Comparison of ENCODE assay signal across 8 cellular contexts in genomic region chr6:41733707-41734665, GRCh38. TPM values are rescaled to one million over a fixed set of nuclear protein-coding genes. Genes with fewer than 3 reads are reported as not detected.
A peak's percentile ranks its signal among the peaks of the same experiment; 100 is the strongest.
DNase-seq lines count a peak whose midpoint lies in the region; ATAC-seq and TF ChIP-seq lines count a peak whose summit lies in the region.

No MANE protein-coding gene starts in this region.

- no peaks in the 10 kb centered on the region for H3K36me3 ChIP-seq in CD8-positive, alpha-beta memory T cell (ENCODE audit: insufficient read depth, low read length)
- H3K36me3 ChIP-seq in OCI-LY7 (ENCODE audit: insufficient read depth, low read length) = no peaks in the 10 kb centered on the region
- no peaks in the 10 kb centered on the region for H3K36me3 ChIP-seq in fibroblast of lung (ENCODE audit: control insufficient read depth, insufficient read depth, low read length)
- peaks cover 0 to 4% (median 0%) of the 10 kb centered on the region in 3 experiments for H3K36me3 ChIP-seq in naive thymus-derived CD4-positive, alpha-beta T cell (ENCODE audit: control insufficient read depth in 2 of 3, insufficient read depth in 3 of 3, low read length in 3 of 3)

- H4K20me1 ChIP-seq in OCI-LY7 (ENCODE audit: insufficient read depth, low read length) (peaks cover 3% of the 10 kb centered on the region; the same call in 1 of the 2 replicates), fibroblast of lung (ENCODE audit: control insufficient read depth, extremely low read depth, insufficient read depth, low read length) (no peaks in the 10 kb centered on the region)

- TSS peak; percentile 57 for BruUV-seq in OCI-LY7 (replicated peaks; lab: Mats Ljungman, UMichigan)

- H3K4me3 Mint-ChIP-seq in CD8-positive, alpha-beta memory T cell = peak overlapping the region; percentile 37 to 94 (median 82)
- peak overlapping the region; percentile 80 for H3K4me3 Mint-ChIP-seq in activated T-helper 17 cell treated with anti-CD3 and anti-CD28 coated beads, Interleukin-2, amount 50 U/mL, for 72 hours
- peak overlapping the region; percentile 29 to 89 (median 80) for H3K4me3 Mint-ChIP-seq in naive thymus-derived CD4-positive, alpha-beta T cell

- peak overlapping the region; percentile 97 for H3K4me2 ChIP-seq in OCI-LY7 (ENCODE audit: low read length)
- H3K4me2 ChIP-seq in fibroblast of lung (ENCODE audit: extremely low read depth, insufficient read depth, low read length) = peak overlapping the region; percentile 75

- peak; percentile 70 to 78 (median 71) for DNase-seq in CD8-positive, alpha-beta memory T cell
- DNase-seq in HS-27A (ENCODE audit: low read depth) = peak; percentile 33
- DNase-seq in OCI-LY7 (ENCODE audit: low spot score) = peak; percentile 92
- DNase-seq in fibroblast of lung (ENCODE audit: low read depth in 2 of 2) = peak; percentile 58 to 67
- peak; percentile 52 to 70 (median 66) for DNase-seq in naive thymus-derived CD4-positive, alpha-beta T cell
- DNase-seq in stimulated activated naive CD4-positive, alpha-beta T cell treated with Interleukin-2 at 50 U/mL for 16 hours (lab: John Stamatoyannopoulos, UW) = peak; percentile 49

- H3K4me1 ChIP-seq in CD8-positive, alpha-beta memory T cell (ENCODE audit: insufficient read depth, low read length) = peaks cover 46% of the 10 kb centered on the region
- H3K4me1 ChIP-seq in OCI-LY7 (ENCODE audit: insufficient read depth, low read length, poor library complexity, severe bottlenecking) (peaks cover 58% of the 10 kb centered on the region), fibroblast of lung (ENCODE audit: control insufficient read depth, extremely low read depth, insufficient read depth, low read length) (peaks cover 3% of the 10 kb centered on the region)
- H3K4me1 ChIP-seq in naive thymus-derived CD4-positive, alpha-beta T cell (ENCODE audit: control insufficient read depth in 2 of 2, insufficient read depth in 2 of 2, low read length in 2 of 2) = peaks cover 38 to 52% of the 10 kb centered on the region in 2 donors

- intact Hi-C loops in OCI-LY7 (cut with micrococcal nuclease; ENCODE audit: unreplicated experiment) = loop anchor here (1.0 to 5.0 kb wide), 7 partner anchors 28 to 718 kb away; partner anchors contain the start of genes FOXP4, NFYA, OARD1 and TRERF1
- intact Hi-C loops in naive thymus-derived CD4-positive, alpha-beta T cell (cut with micrococcal nuclease) = loop anchor here (1.0 to 10.0 kb wide), 14 partner anchors 51 to 1895 kb away; partner anchors contain the start of genes USP49 (in 2 of the 2), BYSL (in 1 of the 2), CUL7 (in 1 of the 2) and DNPH1 (in 1 of the 2)

- peaks cover 0 to 1% (median 0%) of the 10 kb centered on the region in 3 donors for H3K36me3 Mint-ChIP-seq in CD8-positive, alpha-beta memory T cell
- no peaks in the 10 kb centered on the region for H3K36me3 Mint-ChIP-seq in activated T-helper 17 cell treated with anti-CD3 and anti-CD28 coated beads, Interleukin-2, amount 50 U/mL, for 72 hours (ENCODE audit: low read depth)
- no peaks in the 10 kb centered on the region for H3K36me3 Mint-ChIP-seq in naive thymus-derived CD4-positive, alpha-beta T cell

- H3K4me1 Mint-ChIP-seq in CD8-positive, alpha-beta memory T cell = peaks cover 45 to 52% (median 47%) of the 10 kb centered on the region in 3 donors
- peaks cover 18% of the 10 kb centered on the region for H3K4me1 Mint-ChIP-seq in activated T-helper 17 cell treated with anti-CD3 and anti-CD28 coated beads, Interleukin-2, amount 50 U/mL, for 72 hours
- H3K4me1 Mint-ChIP-seq in naive thymus-derived CD4-positive, alpha-beta T cell = peaks cover 14 to 43% (median 33%) of the 10 kb centered on the region in 7 donors

- H3K27ac Mint-ChIP-seq in CD8-positive, alpha-beta memory T cell = peak overlapping the region; percentile 85 to 100 (median 92)
- H3K27ac Mint-ChIP-seq in activated T-helper 17 cell treated with anti-CD3 and anti-CD28 coated beads, Interleukin-2, amount 50 U/mL, for 72 hours = peak overlapping the region; percentile 79
- H3K27ac Mint-ChIP-seq in naive thymus-derived CD4-positive, alpha-beta T cell = peak overlapping the region in 8 of 9 donors; percentile 1 to 78 (median 70)

- peak overlapping the region; percentile 58 for H3K4me3 ChIP-seq in CD8-positive, alpha-beta memory T cell (ENCODE audit: low read length)
- peak overlapping the region; percentile 91 for H3K4me3 ChIP-seq in OCI-LY7 (ENCODE audit: low read depth, low read length, poor library complexity, severe bottlenecking)
- H3K4me3 ChIP-seq in fibroblast of lung (replicated peaks in 1 of 4; ENCODE audit: control extremely low read depth in 1 of 4, insufficient read depth in 1 of 4, low read depth in 3 of 4, low read length in 4 of 4) = peak overlapping the region; percentile 56 to 74 (median 64)
- H3K4me3 ChIP-seq in naive thymus-derived CD4-positive, alpha-beta T cell (ENCODE audit: low read length) = peak overlapping the region; percentile 57

- peak overlapping the region; percentile 74 for H3K27ac ChIP-seq in CD8-positive, alpha-beta memory T cell (ENCODE audit: low read depth, low read length)
- H3K27ac ChIP-seq in OCI-LY7 (ENCODE audit: low read depth, low read length, poor library complexity, severe bottlenecking) (peak overlapping the region; percentile 94), fibroblast of lung (ENCODE audit: insufficient read depth, low read length) (peak overlapping the region; percentile 38)
- peak overlapping the region; percentile 80 for H3K27ac ChIP-seq in naive thymus-derived CD4-positive, alpha-beta T cell (ENCODE audit: low read depth, low read length)

- H3K9ac ChIP-seq in fibroblast of lung (ENCODE audit: insufficient read depth, low read length) = peak overlapping the region; percentile 16

- H3K27me3 ChIP-seq in CD8-positive, alpha-beta memory T cell (ENCODE audit: insufficient read depth, low read length, poor library complexity, severe bottlenecking) = no peaks in the 10 kb centered on the region
- no peaks in the 10 kb centered on the region for H3K27me3 ChIP-seq in fibroblast of lung (ENCODE audit: control insufficient read depth, insufficient read depth, low read length)
- no peaks in the 10 kb centered on the region for H3K27me3 ChIP-seq in naive thymus-derived CD4-positive, alpha-beta T cell (ENCODE audit: control insufficient read depth in 2 of 2, insufficient read depth in 2 of 2, low read length in 2 of 2)

- H3K79me2 ChIP-seq in OCI-LY7 (ENCODE audit: insufficient read depth, low read depth, low read length) (peaks cover 48% of the 10 kb centered on the region), fibroblast of lung (ENCODE audit: control insufficient read depth, insufficient read depth, low read length) (no peaks in the 10 kb centered on the region)

- CTCF ChIA-PET in CD8-positive, alpha-beta memory T cell (lab: Charles Lee) = interaction anchor here (0.8 to 4.9 kb wide), 14 partner anchors 8 to 370 kb away, joined by 3 to 26 read pairs (median 4); partner anchors contain the start of genes BYSL, MED20 and TOMM6
- CTCF ChIA-PET in OCI-LY7 (lab: Charles Lee; ENCODE audit: unreplicated experiment) = interaction anchor here (0.6 to 3.0 kb wide), 8 partner anchors 10 to 44 kb away, joined by 3 to 41 read pairs (median 6); no protein-coding TSS in a partner anchor
- CTCF ChIA-PET in naive thymus-derived CD4-positive, alpha-beta T cell (lab: Charles Lee) = interaction anchor here (0.6 to 2.3 kb wide), 12 partner anchors 9 to 483 kb away, joined by 3 to 12 read pairs (median 3); partner anchors contain the start of genes MRPS10 and TOMM6

- H3K27me3 Mint-ChIP-seq in CD8-positive, alpha-beta memory T cell = no peaks in the 10 kb centered on the region
- H3K27me3 Mint-ChIP-seq in activated T-helper 17 cell treated with anti-CD3 and anti-CD28 coated beads, Interleukin-2, amount 50 U/mL, for 72 hours = no peaks in the 10 kb centered on the region
- no peaks in the 10 kb centered on the region for H3K27me3 Mint-ChIP-seq in naive thymus-derived CD4-positive, alpha-beta T cell

- TF ChIP-seq CTCF in OCI-LY7 (conservative IDR thresholded peaks at IDR 0.05; ENCODE audit: low read length) (peak; percentile 34; the same call in 1 of the 2 replicates), fibroblast of lung (conservative IDR thresholded peaks at IDR 0.05 in 1 of 2, IDR thresholded peaks at IDR 0.05 in 1 of 2; ENCODE audit: low read depth in 1 of 2, low read length in 2 of 2) (no peak)

- no peaks in the 10 kb centered on the region for H3K9me2 ChIP-seq in OCI-LY7 (ENCODE audit: insufficient read depth, low read length)

- POLR2A ChIA-PET in CD8-positive, alpha-beta memory T cell (lab: Charles Lee) = interaction anchor here (0.6 to 2.7 kb wide), 7 partner anchors 51 to 1245 kb away, joined by 3 to 15 read pairs (median 3); partner anchors contain the start of genes NFYA, OARD1, PEX6 and TOMM6
- POLR2A ChIA-PET in OCI-LY7 (lab: Charles Lee) = interaction anchor here (0.5 to 8.3 kb wide), 15 partner anchors 11 to 1051 kb away, joined by 3 to 118 read pairs (median 4); partner anchors contain the start of gene PRICKLE4
- POLR2A ChIA-PET in naive thymus-derived CD4-positive, alpha-beta T cell (lab: Charles Lee) = interaction anchor here (0.8 to 2.8 kb wide), 6 partner anchors 44 to 830 kb away, joined by 3 to 17 read pairs (median 6); partner anchors contain the start of genes TAF8, TOMM6 and UBR2

- H2AFZ ChIP-seq in OCI-LY7 (ENCODE audit: low read length) = peak overlapping the region; percentile 33; the same call in 1 of the 2 replicates
- peak overlapping the region; percentile 88 for H2AFZ ChIP-seq in fibroblast of lung (ENCODE audit: low read length)

- H3K9me3 Mint-ChIP-seq in CD8-positive, alpha-beta memory T cell = no peaks in the 10 kb centered on the region
- no peaks in the 10 kb centered on the region for H3K9me3 Mint-ChIP-seq in activated T-helper 17 cell treated with anti-CD3 and anti-CD28 coated beads, Interleukin-2, amount 50 U/mL, for 72 hours
- no peaks in the 10 kb centered on the region for H3K9me3 Mint-ChIP-seq in naive thymus-derived CD4-positive, alpha-beta T cell

- H3K9me3 ChIP-seq in CD8-positive, alpha-beta memory T cell (ENCODE audit: low read length) = no peaks in the 10 kb centered on the region
- no peaks in the 10 kb centered on the region for H3K9me3 ChIP-seq in OCI-LY7 (ENCODE audit: low read length)
- no peaks in the 10 kb centered on the region for H3K9me3 ChIP-seq in fibroblast of lung (ENCODE audit: control insufficient read depth, insufficient read depth, low read depth, low read length)
- no peaks in the 10 kb centered on the region for H3K9me3 ChIP-seq in naive thymus-derived CD4-positive, alpha-beta T cell (ENCODE audit: control insufficient read depth in 2 of 3, low read length in 3 of 3)

- ATAC-seq in GM19455 (IDR thresholded peaks at IDR 0.05; ENCODE audit: unreplicated experiment) = peak; percentile 33
- peak; percentile 64 for ATAC-seq in activated T-helper 17 cell treated with anti-CD3 and anti-CD28 coated beads, Interleukin-2, amount 50 U/mL, for 72 hours (replicated peaks)
- peak; percentile 73 for ATAC-seq in naive thymus-derived CD4-positive, alpha-beta T cell

RNA-seq across cellular contexts. Expression of gene TFEB, which starts 1.4 kb away (rescaled TPM):
- 10 to 100 TPM; 12.0 to 12.5 TPM for total RNA-seq in CD8-positive, alpha-beta memory T cell
- 18.8 TPM for polyA plus RNA-seq in CD8-positive, alpha-beta memory T cell
- total RNA-seq in OCI-LY7 (2014; rRNA removed; shearing (Covaris generic)) = 25.3 and 36.8 TPM in 2 replicates
- total RNA-seq in OCI-LY7 (2022) (48.6 and 60.0 TPM in 2 replicates), fibroblast of lung (5.6 and 7.6 TPM in 2 replicates)
- 10 to 100 TPM in 1 of 2 donors, 1 to 10 TPM in 1; 9.4 to 12.0 TPM for total RNA-seq in activated T-helper 17 cell treated with anti-CD3 and anti-CD28 coated beads, Interleukin-2, amount 50 U/mL, for 72 hours
- polyA plus RNA-seq in fibroblast of lung = 1.9 and 2.0 TPM in 2 replicates
- 2.4 and 2.7 TPM in 2 replicates for polyA plus RNA-seq in fibroblast of lung (2012)
- 0.82 and 16.1 TPM in 2 replicates for polyA minus RNA-seq in fibroblast of lung (ENCODE audit: low replicate concordance)
- 10 to 100 TPM in 3 of 5 experiments, 1 to 10 TPM in 2; 7.4 to 39.9 (median 11.8) TPM for total RNA-seq in naive thymus-derived CD4-positive, alpha-beta T cell
- 1 to 10 TPM; 2.4 to 6.0 TPM for polyA plus RNA-seq in naive thymus-derived CD4-positive, alpha-beta T cell

RNA-seq across cellular contexts. Expression of gene PGC, which starts 13.2 kb away (rescaled TPM):
- total RNA-seq in CD8-positive, alpha-beta memory T cell = not detected
- not detected for polyA plus RNA-seq in CD8-positive, alpha-beta memory T cell
- not detected in 2 replicates for total RNA-seq in OCI-LY7 (2014; rRNA removed; shearing (Covaris generic))
- total RNA-seq in OCI-LY7 (2022) = not detected in 2 replicates
- not detected for total RNA-seq in activated T-helper 17 cell treated with anti-CD3 and anti-CD28 coated beads, Interleukin-2, amount 50 U/mL, for 72 hours
- total RNA-seq in fibroblast of lung = not detected in 2 replicates
- not detected in 2 replicates for polyA plus RNA-seq in fibroblast of lung
- not detected in 2 replicates for polyA plus RNA-seq in fibroblast of lung (2012)
- polyA minus RNA-seq in fibroblast of lung (ENCODE audit: low replicate concordance) = 2.3 TPM in 1 of 2 replicates, not detected in the other
- total RNA-seq in naive thymus-derived CD4-positive, alpha-beta T cell = not detected
- not detected for polyA plus RNA-seq in naive thymus-derived CD4-positive, alpha-beta T cell

RNA-seq across cellular contexts. Expression of gene FRS3, which starts 45.7 kb away (rescaled TPM):
- 1 to 10 TPM; 3.7 to 4.0 TPM for total RNA-seq in CD8-positive, alpha-beta memory T cell
- 4.0 TPM for polyA plus RNA-seq in CD8-positive, alpha-beta memory T cell
- 5.6 and 8.2 TPM in 2 replicates for total RNA-seq in OCI-LY7 (2014; rRNA removed; shearing (Covaris generic))
- total RNA-seq in OCI-LY7 (2022) (7.9 and 8.7 TPM in 2 replicates), fibroblast of lung (1.0 and 1.8 TPM in 2 replicates)
- total RNA-seq in activated T-helper 17 cell treated with anti-CD3 and anti-CD28 coated beads, Interleukin-2, amount 50 U/mL, for 72 hours = 1 to 10 TPM; 2.6 to 2.9 TPM
- polyA plus RNA-seq in fibroblast of lung = 2.4 and 2.6 TPM in 2 replicates
- polyA plus RNA-seq in fibroblast of lung (2012) = 1.8 and 2.1 TPM in 2 replicates
- 4.2 and 13.8 TPM in 2 replicates for polyA minus RNA-seq in fibroblast of lung (ENCODE audit: low replicate concordance)
- total RNA-seq in naive thymus-derived CD4-positive, alpha-beta T cell = 10 to 100 TPM in 1 of 5 experiments, 1 to 10 TPM in 4; 5.1 to 10.6 (median 5.5) TPM
- 1 to 10 TPM; 1.9 to 2.4 TPM for polyA plus RNA-seq in naive thymus-derived CD4-positive, alpha-beta T cell

RNA-seq across cellular contexts. Expression of gene PRICKLE4, which starts 46.6 kb away (rescaled TPM):
- total RNA-seq in CD8-positive, alpha-beta memory T cell = not detected
- polyA plus RNA-seq in CD8-positive, alpha-beta memory T cell = not detected
- 0.93 and 1.8 TPM in 2 replicates for total RNA-seq in OCI-LY7 (2014; rRNA removed; shearing (Covaris generic))
- total RNA-seq in OCI-LY7 (2022) (1.2 and 2.6 TPM in 2 replicates), fibroblast of lung (0.26 TPM in 1 of 2 replicates, not detected in the other)
- not detected for total RNA-seq in activated T-helper 17 cell treated with anti-CD3 and anti-CD28 coated beads, Interleukin-2, amount 50 U/mL, for 72 hours
- 0.08 and 0.19 TPM in 2 replicates for polyA plus RNA-seq in fibroblast of lung
- polyA plus RNA-seq in fibroblast of lung (2012) = 0.17 and 0.20 TPM in 2 replicates
- not detected in 2 replicates for polyA minus RNA-seq in fibroblast of lung (ENCODE audit: low replicate concordance)
- total RNA-seq in naive thymus-derived CD4-positive, alpha-beta T cell = under 1 TPM in 1 of 5 experiments, not detected in 4; 0.61 TPM
- polyA plus RNA-seq in naive thymus-derived CD4-positive, alpha-beta T cell = not detected

RNA-seq across cellular contexts. Expression of gene TOMM6, which starts 53.5 kb away (rescaled TPM):
- total RNA-seq in CD8-positive, alpha-beta memory T cell = 100 to 1,000 TPM; 399 to 414 TPM
- 376 TPM for polyA plus RNA-seq in CD8-positive, alpha-beta memory T cell
- 84.9 and 131 TPM in 2 replicates for total RNA-seq in OCI-LY7 (2014; rRNA removed; shearing (Covaris generic))
- total RNA-seq in OCI-LY7 (2022) = 213 and 277 TPM in 2 replicates
- 100 to 1,000 TPM; 124 to 320 TPM for total RNA-seq in activated T-helper 17 cell treated with anti-CD3 and anti-CD28 coated beads, Interleukin-2, amount 50 U/mL, for 72 hours
- total RNA-seq in fibroblast of lung = 53.4 and 54.7 TPM in 2 replicates
- polyA plus RNA-seq in fibroblast of lung = 324 and 506 TPM in 2 replicates
- polyA plus RNA-seq in fibroblast of lung (2012) = 245 and 334 TPM in 2 replicates
- 15.6 and 70.5 TPM in 2 replicates for polyA minus RNA-seq in fibroblast of lung (ENCODE audit: low replicate concordance)
- 100 to 1,000 TPM; 114 to 193 (median 128) TPM for total RNA-seq in naive thymus-derived CD4-positive, alpha-beta T cell
- polyA plus RNA-seq in naive thymus-derived CD4-positive, alpha-beta T cell = 100 to 1,000 TPM; 391 to 449 TPM

Comparison
In these comparisons a context has a peak if more than half of its experiments do, and no peak if none do; other contexts are left out.
1. Peak in every context shown above with its lines: DNase-seq, ATAC-seq, H3K4me3 ChIP-seq and H3K27ac ChIP-seq.
2. DNase-seq: peak in every context shown above with its lines; median percentile 92 in OCI-LY7; 71 in CD8-positive, alpha-beta memory T cell; 66 in naive thymus-derived CD4-positive, alpha-beta T cell; 62 in fibroblast of lung; 49 in stimulated activated naive CD4-positive, alpha-beta T cell treated with Interleukin-2 at 50 U/mL for 16 hours; 33 in HS-27A.
3. H3K27ac ChIP-seq: peak in every context shown above with its lines; median percentile 94 in OCI-LY7; 80 in naive thymus-derived CD4-positive, alpha-beta T cell; 74 in CD8-positive, alpha-beta memory T cell; 38 in fibroblast of lung.